Comparison of ENCODE assay signal across 2 cellular contexts in genomic region chr2:111716901-111717635, GRCh38.
TF ChIP-seq lines count a peak whose summit lies in the region.

No MANE protein-coding gene starts in this region.

TF ChIP-seq in GM23338, 12 proteins besides CTCF, POLR2A, EP300 and RAD21 (continued from another document):
- TF ChIP-seq ETS1 (IDR thresholded peaks at IDR 0.05) (no peak), ZNF114 (CRISPR knock-in tag; IDR thresholded peaks at IDR 0.05) (no peak), NANOG (IDR thresholded peaks at IDR 0.05; ENCODE audit: borderline replicate concordance) (no peak), STAT1 (IDR thresholded peaks at IDR 0.05; ENCODE audit: unreplicated experiment) (no peak), REST (IDR thresholded peaks at IDR 0.05; ENCODE audit: unreplicated experiment) (no peak), EZH2phosphoT487 (IDR thresholded peaks at IDR 0.05; ENCODE audit: unreplicated experiment) (no peak)
TF ChIP-seq in GM23338: peak in this region for 0.

TF ChIP-seq in H1, 55 proteins besides CTCF, POLR2A, EP300 and RAD21 (continued from another document):
- TF ChIP-seq GTF2F1 (IDR thresholded peaks at IDR 0.05; ENCODE audit: borderline replicate concordance, low read depth, low read length) (no peak), TCF12 (IDR thresholded peaks at IDR 0.05; ENCODE audit: low read depth, low read length) (no peak), CBX5 (IDR thresholded peaks at IDR 0.05; ENCODE audit: low read depth, low read length) (no peak), RFX5 (IDR thresholded peaks at IDR 0.05; ENCODE audit: borderline replicate concordance, low read depth, low read length) (no peak), RNF2 (IDR thresholded peaks at IDR 0.05; ENCODE audit: borderline replicate concordance, low read depth, low read length, missing control alignments, poor library complexity, severe bottlenecking) (no peak), BACH1 (IDR thresholded peaks at IDR 0.05; ENCODE audit: low read length) (no peak), BRCA1 (IDR thresholded peaks at IDR 0.05; ENCODE audit: low read depth, low read length) (no peak)
